In genomic region chr20:44651507-44652373, GRCh38 we compare ENCODE assay signal across 8 cellular contexts. TPM values are rescaled to one million over a fixed set of nuclear protein-coding genes. Genes with fewer than 3 reads are reported as not detected.
A peak's percentile ranks its signal among the peaks of the same experiment; 100 is the strongest.
DNase-seq lines count a peak whose midpoint lies in the region; ATAC-seq and TF ChIP-seq lines count a peak whose summit lies in the region.

TSS of gene ADA (minus strand) at chr20:44651699. CDS start at chr20:44651607, 92 bp downstream.

- no peaks in the 10 kb centered on the region for H3K27me3 Mint-ChIP-seq in CD4-positive, alpha-beta T cell
- peaks cover 0 to 2% (median 0%) of the 10 kb centered on the region in 5 donors for H3K27me3 Mint-ChIP-seq in naive thymus-derived CD8-positive, alpha-beta T cell

- TF ChIP-seq CTCF in CD4-positive, alpha-beta T cell (IDR thresholded peaks at IDR 0.05) = no peak
- TF ChIP-seq CTCF in fibroblast of the aortic adventitia (IDR thresholded peaks at IDR 0.05; ENCODE audit: insufficient read depth, low read length) = peak; percentile 10

- POLR2A ChIA-PET in CD4-positive, alpha-beta T cell (lab: Charles Lee) = interaction anchor here (0.9 to 5.6 kb wide), 10 partner anchors 9 to 130 kb away, joined by 3 to 27 read pairs (median 9); partner anchors contain the start of gene SERINC3
- POLR2A ChIA-PET in naive thymus-derived CD8-positive, alpha-beta T cell (lab: Charles Lee) = interaction anchor here (1.0 to 4.3 kb wide), 12 partner anchors 9 to 764 kb away, joined by 3 to 30 read pairs (median 5); partner anchors contain the start of genes PIGT and SERINC3

- intact Hi-C loops in CD4-positive, alpha-beta T cell (cut with DNase I, micrococcal nuclease) = loop anchor here (1.0 to 5.0 kb wide), 6 partner anchors 7 to 129 kb away; partner anchors contain the start of gene SERINC3 (in 1 of the 2)
- intact Hi-C loops in aorta (cut with DNase I) = no loop called here

- peak; percentile 56 for ATAC-seq in CD4-positive, alpha-beta T cell (ENCODE audit: poor library complexity)
- ATAC-seq in naive thymus-derived CD8-positive, alpha-beta T cell = peak; percentile 76 to 80
- ATAC-seq in aorta (ENCODE audit: low FRiP score) (peak; percentile 85), GM18909 (IDR thresholded peaks at IDR 0.05; ENCODE audit: poor library complexity, unreplicated experiment) (no peak)

- in situ Hi-C loops in HAP-1 (cut with MboI; ENCODE audit: low sequenced_read_pairs) = no loop called here

- WGBS in aorta, 2 donors = 0 to 1% methylated on average over 76 to 91 of the region's 91 CpGs

- H3K27ac Mint-ChIP-seq in CD4-positive, alpha-beta T cell = peak within 1 kb of the TSS; percentile 91
- peak within 1 kb of the TSS; percentile 85 to 100 (median 92) for H3K27ac Mint-ChIP-seq in naive thymus-derived CD8-positive, alpha-beta T cell

- H3K4me1 ChIP-seq in HAP-1 (peaks cover 5% of the 10 kb centered on the region), aorta (ENCODE audit: control insufficient read depth in 1 of 2, insufficient read depth in 2 of 2, low read length in 2 of 2) (no peaks in the 10 kb centered on the region)

- H3K27ac ChIP-seq in CD4-positive, alpha-beta T cell (ENCODE audit: low read depth, low read length) = peak within 1 kb of the TSS; percentile 69
- H3K27ac ChIP-seq in aorta (ENCODE audit: low read depth in 1 of 2, low read length in 2 of 2) = peak within 1 kb of the TSS in 1 of 2 donors; percentile 13

- H3K36me3 ChIP-seq in HAP-1 (replicated peaks) (no peaks in the 10 kb centered on the region), aorta (ENCODE audit: control insufficient read depth in 1 of 2, insufficient read depth in 2 of 2, low read length in 1 of 2) (no peaks in the 10 kb centered on the region)

- DNase-seq in CD4-positive, alpha-beta T cell = peak in 8 of 10 experiments; percentile 20 to 59 (median 34)
- DNase-seq in HAP-1 (ENCODE audit: low spot score in 2 of 2) (peak; percentile 38 to 77), NCI-H82 treated with DMSO at 0.1 percent for 48 hours (lab: John Stamatoyannopoulos, UW; ENCODE audit: unreplicated experiment) (peak; percentile 33), activated T-helper 1 cell treated with Interleukin-2 at 50 U/mL for 16 hours (ENCODE audit: low read depth) (peak; percentile 36), fibroblast of the aortic adventitia (ENCODE audit: low read depth) (peak; percentile 25), aorta (peak; percentile 72 to 91)
- DNase-seq in naive thymus-derived CD8-positive, alpha-beta T cell = peak; percentile 21 to 71 (median 51)

- CTCF ChIA-PET in CD4-positive, alpha-beta T cell (lab: Charles Lee) = interaction anchor here (1.5 to 5.2 kb wide), 2 partner anchors 9 to 32 kb away, joined by 5 to 24 read pairs; no protein-coding TSS in a partner anchor

- peaks cover 21% of the 10 kb centered on the region for H3K36me3 Mint-ChIP-seq in CD4-positive, alpha-beta T cell (ENCODE audit: low read depth)
- no peaks in the 10 kb centered on the region for H3K36me3 Mint-ChIP-seq in naive thymus-derived CD8-positive, alpha-beta T cell

- no peaks in the 10 kb centered on the region for H3K9me3 ChIP-seq in CD4-positive, alpha-beta T cell (ENCODE audit: control insufficient read depth, low read length)
- H3K9me3 ChIP-seq in HAP-1 = no peaks in the 10 kb centered on the region; the same call in 1 of the 2 replicates
- no peaks in the 10 kb centered on the region for H3K9me3 ChIP-seq in aorta (ENCODE audit: control insufficient read depth, low read length)

- H3K4me1 Mint-ChIP-seq in CD4-positive, alpha-beta T cell (ENCODE audit: low read depth) = peaks cover 48% of the 10 kb centered on the region
- peaks cover 18 to 57% (median 53%) of the 10 kb centered on the region in 4 donors for H3K4me1 Mint-ChIP-seq in naive thymus-derived CD8-positive, alpha-beta T cell

- peak within 1 kb of the TSS; percentile 90 for H3K4me3 Mint-ChIP-seq in CD4-positive, alpha-beta T cell
- peak within 1 kb of the TSS; percentile 82 to 96 (median 92) for H3K4me3 Mint-ChIP-seq in naive thymus-derived CD8-positive, alpha-beta T cell

- H3K27me3 ChIP-seq in CD4-positive, alpha-beta T cell (ENCODE audit: control insufficient read depth, insufficient read depth, low read length) = no peaks in the 10 kb centered on the region
- H3K27me3 ChIP-seq in HAP-1 (ENCODE audit: low read depth) (no peaks in the 10 kb centered on the region), aorta (ENCODE audit: control insufficient read depth in 1 of 2, insufficient read depth in 2 of 2, low read length in 1 of 2) (no peaks in the 10 kb centered on the region)

- no peaks in the 10 kb centered on the region for H3K9me3 Mint-ChIP-seq in CD4-positive, alpha-beta T cell
- peaks cover 0 to 2% (median 0%) of the 10 kb centered on the region in 9 donors for H3K9me3 Mint-ChIP-seq in naive thymus-derived CD8-positive, alpha-beta T cell

- peak within 1 kb of the TSS; percentile 57 for H3K4me3 ChIP-seq in HAP-1
- H3K4me3 ChIP-seq in fibroblast of the aortic adventitia (ENCODE audit: low read depth, low read length) = peak within 1 kb of the TSS; percentile 74
- H3K4me3 ChIP-seq in aorta (ENCODE audit: low read length in 2 of 2) = peak within 1 kb of the TSS; percentile 41 to 81

RNA-seq across cellular contexts. Expression of gene ADA, which starts in this region (rescaled TPM):
- total RNA-seq in CD4-positive, alpha-beta T cell = 10 to 100 TPM; 31.7 to 32.8 TPM
- total RNA-seq in fibroblast of the aortic adventitia (ENCODE audit: low replicate concordance) (4.6 and 11.8 TPM in 2 replicates), aorta (10 to 100 TPM in 1 of 2 donors, 1 to 10 TPM in 1; 6.1 to 16.4 TPM)
- 10 to 100 TPM; 24.1 to 24.2 TPM for total RNA-seq in naive thymus-derived CD8-positive, alpha-beta T cell
- polyA plus RNA-seq in naive thymus-derived CD8-positive, alpha-beta T cell = 10 to 100 TPM; 31.2 to 47.1 (median 38.2) TPM
- 10 to 100 TPM in 1 of 2 donors, 1 to 10 TPM in 1; 2.8 to 15.3 TPM for polyA plus RNA-seq in aorta

Comparison
In these comparisons a context has a peak if more than half of its experiments do, and no peak if none do; other contexts are left out.
1. DNase-seq: peak in every context shown above with its lines; median percentile 82 in aorta; 58 in HAP-1; 51 in naive thymus-derived CD8-positive, alpha-beta T cell; 36 in activated T-helper 1 cell treated with Interleukin-2 at 50 U/mL for 16 hours; 34 in CD4-positive, alpha-beta T cell; 33 in NCI-H82 treated with DMSO at 0.1 percent for 48 hours; 25 in fibroblast of the aortic adventitia.
2. intact Hi-C loops: an anchor here in CD4-positive, alpha-beta T cell (1.0 to 5.0 kb wide); none called in aorta.